ENCODE assay signal across 10 cellular contexts in genomic region chr11:62788991-62789390, GRCh38. TPM values are rescaled to one million over a fixed set of nuclear protein-coding genes. Genes with fewer than 3 reads are reported as not detected.
DNase-seq lines count a peak whose midpoint lies in the region; ATAC-seq, FAIRE-seq and TF ChIP-seq lines count a peak whose summit lies in the region.
"Had no signal": no experiment of that assay in that cellular context is flagged by ENCODE, and none has a peak within 500 bp of the region (broad histone marks: within the 10 kb centered on the region; RNA-seq: fewer than 3 reads in every experiment).

No MANE protein-coding gene starts in this region.

- intact Hi-C loops in K562 (cut with micrococcal nuclease), result no loop called here

- in situ Hi-C loops in K562 (cut with MboI), result no loop called here

- DNase-seq in SK-N-SH (no peak), MV-4-11 (lab: John Stamatoyannopoulos, UW) (peak; percentile 0), K562 (ENCODE audit: extremely low read depth in 1 of 4, low spot score in 3 of 4) (peak in 2 of 4 experiments; percentile 32 to 53), osteoblast (ENCODE audit: insufficient read length, low spot score, missing footprints) (no peak), NCI-H774 (lab: John Stamatoyannopoulos, UW) (no peak), NCI-H2081 treated with DMSO at 0.1 percent for 48 hours (lab: John Stamatoyannopoulos, UW) (no peak)
- DNase-seq: left ventricle myocardium superior, NCI-H146 had no signal

- no peak for TF ChIP-seq RAD21 in SK-N-SH (IDR thresholded peaks at IDR 0.05; ENCODE audit: low read length)
- no peak; a peak in 1 of 4 replicates for TF ChIP-seq RAD21 in K562 (CRISPR knock-in tag; conservative IDR thresholded peaks at IDR 0.05 in 1 of 2, IDR thresholded peaks at IDR 0.05 in 1 of 2)

- peaks cover 9 to 30% of the 10 kb centered on the region in 2 experiments for H3K4me1 ChIP-seq in SK-N-SH (ENCODE audit: control insufficient read depth in 1 of 2, insufficient read depth in 2 of 2, low read depth in 1 of 2, low read length in 1 of 2)
- peaks cover 31 to 32% of the 10 kb centered on the region in 2 experiments for H3K4me1 ChIP-seq in K562 (replicated peaks in 1 of 2; ENCODE audit: control insufficient read depth in 2 of 2, insufficient read depth in 2 of 2, low read length in 2 of 2)
- peaks cover 35% of the 10 kb centered on the region for H3K4me1 ChIP-seq in osteoblast (ENCODE audit: insufficient read depth, low read length)

- peak overlapping the region; percentile 23 to 33; a peak in 2 of 4 replicates for H3K27ac ChIP-seq in SK-N-SH (ENCODE audit: low read depth in 2 of 2, low read length in 1 of 2)
- peak overlapping the region; percentile 39; the same call in 2 of the 3 replicates for H3K27ac ChIP-seq in K562 (ENCODE audit: extremely low read depth, low read depth, low read length)
- peak overlapping the region; percentile 41 for H3K27ac ChIP-seq in osteoblast (ENCODE audit: low read depth, low read length)

- no peaks in the 10 kb centered on the region for H3K9me2 ChIP-seq in SK-N-SH

- ATAC-seq in SK-N-SH treated with all-trans-retinoic acid at 6 μM for 48 hours (no peak), K562 (peak; percentile 1; the same call in 2 of the 3 replicates), HG02973 (IDR thresholded peaks at IDR 0.05; ENCODE audit: unreplicated experiment) (no peak)
- ATAC-seq: left ventricle myocardium superior had no signal

- H3K36me3 ChIP-seq in SK-N-SH (replicated peaks in 1 of 2; ENCODE audit: control insufficient read depth in 1 of 2, insufficient read depth in 2 of 2, low read length in 1 of 2) (peaks cover 36 to 41% of the 10 kb centered on the region in 2 experiments), K562 (ENCODE audit: control insufficient read depth, insufficient read depth, low read length) (peaks cover 57% of the 10 kb centered on the region), osteoblast (ENCODE audit: insufficient read depth, low read length) (peaks cover 37% of the 10 kb centered on the region)

- H4K20me1 ChIP-seq in SK-N-SH (ENCODE audit: insufficient read depth) (no peaks in the 10 kb centered on the region), K562 (replicated peaks; ENCODE audit: control insufficient read depth, insufficient read depth, low read length) (no peaks in the 10 kb centered on the region), osteoblast (ENCODE audit: insufficient read depth, low read length) (peaks cover 18% of the 10 kb centered on the region)

- TF ChIP-seq EP300 in SK-N-SH (IDR thresholded peaks at IDR 0.05; ENCODE audit: borderline replicate concordance in 1 of 2, low read depth in 1 of 2, low read length in 1 of 2) (no peak), K562 (IDR thresholded peaks at IDR 0.05; ENCODE audit: low read length) (no peak)

- no peaks in the 10 kb centered on the region for H3K27me3 ChIP-seq in SK-N-SH (ENCODE audit: insufficient read depth)
- no peaks in the 10 kb centered on the region for H3K27me3 ChIP-seq in K562 (ENCODE audit: control insufficient read depth in 2 of 2, insufficient read depth in 2 of 2, low read length in 2 of 2)
- H3K27me3 ChIP-seq in osteoblast (ENCODE audit: insufficient read depth, low read length), result no peaks in the 10 kb centered on the region

- POLR2A ChIA-PET in SK-N-SH (lab: Yijun Ruan, JAX), result interaction anchor here (0.7 to 2.0 kb wide), 2 partner anchors 15 to 52 kb away, joined by 3 to 10 read pairs; no protein-coding TSS in a partner anchor
- POLR2A ChIA-PET in K562 (lab: Yijun Ruan, JAX), result interaction anchor here (0.6 to 11.4 kb wide), 11 partner anchors 8 to 124 kb away, joined by 3 to 116 read pairs (median 5); partner anchors contain the start of genes C11orf98, CSKMT, SLC3A2 and WDR74

- no peak overlapping the region; a peak in 1 of 4 replicates for H3K4me3 ChIP-seq in SK-N-SH (ENCODE audit: low read depth in 2 of 2, low read length in 1 of 2)
- 0 out of 2 replicates have a peak overlapping the region, but pooled peaks have one; percentile 82 for H3K4me3 ChIP-seq in K562
- H3K4me3 ChIP-seq in osteoblast (ENCODE audit: insufficient read depth, low read length), result peak overlapping the region; percentile 19

- CTCF ChIA-PET in SK-N-SH (lab: Yijun Ruan, JAX), result interaction anchor here (0.9 to 6.6 kb wide), 6 partner anchors 16 to 108 kb away, joined by 3 to 130 read pairs (median 4); partner anchors contain the start of genes NXF1, SLC3A2 and TAF6L
- CTCF ChIA-PET in K562 (lab: Yijun Ruan, JAX; ENCODE audit: low intra/inter-chr PET ratio), result interaction anchor here (0.7 to 4.5 kb wide), 2 partner anchors 67 to 73 kb away, joined by 5 to 51 read pairs; no protein-coding TSS in a partner anchor

- H3K4me2 ChIP-seq in SK-N-SH (peak overlapping the region; percentile 83), K562 (ENCODE audit: insufficient read depth, low read length) (peak overlapping the region; percentile 92), osteoblast (ENCODE audit: insufficient read depth, low read length) (peak overlapping the region; percentile 18)

- 0 out of 2 replicates have a peak, but pooled peaks have one; percentile 17 for TF ChIP-seq POLR2A in K562 (conservative IDR thresholded peaks at IDR 0.05)

- no TSS peak for BruUV-seq in K562 (replicated peaks; lab: Mats Ljungman, UMichigan)

- peaks cover 48% of the 10 kb centered on the region for H3F3A ChIP-seq in SK-N-SH (replicated peaks; ENCODE audit: insufficient read depth)

- H3K9me3 ChIP-seq in SK-N-SH (no peaks in the 10 kb centered on the region), K562 (replicated peaks; ENCODE audit: control insufficient read depth, insufficient read depth, low read depth, low read length) (no peaks in the 10 kb centered on the region), osteoblast (ENCODE audit: low read depth, low read length) (no peaks in the 10 kb centered on the region)

- TF ChIP-seq CTCF in SK-N-SH (IDR thresholded peaks at IDR 0.05), result no peak
- TF ChIP-seq CTCF in K562 (IDR thresholded peaks at IDR 0.05 in 2 of 3, conservative IDR thresholded peaks at IDR 0.05 in 1 of 3; ENCODE audit: insufficient read depth in 2 of 3, low read depth in 1 of 3, low read length in 3 of 3), result peak; percentile 20 to 31 (median 25); a peak in 3 of 6 replicates
- TF ChIP-seq CTCF in osteoblast (IDR thresholded peaks at IDR 0.05; ENCODE audit: extremely low read depth, low read depth, low read length), result no peak

- no peaks in the 10 kb centered on the region for H3K9me1 ChIP-seq in K562 (ENCODE audit: control insufficient read depth, insufficient read depth, low read length)

- H3K9ac ChIP-seq in SK-N-SH (no peak overlapping the region), K562 (ENCODE audit: insufficient read depth in 1 of 2, low read depth in 2 of 2, low read length in 2 of 2) (peak overlapping the region in 1 of 2 experiments; percentile 46; a peak in 3 of 4 replicates)

- H3K79me2 ChIP-seq in SK-N-SH (ENCODE audit: insufficient read depth) (peaks cover 59% of the 10 kb centered on the region), K562 (ENCODE audit: control insufficient read depth, insufficient read depth, low read length) (peaks cover 57% of the 10 kb centered on the region), osteoblast (ENCODE audit: insufficient read depth, low read length) (peaks cover 36% of the 10 kb centered on the region)

- H2AFZ ChIP-seq in SK-N-SH (ENCODE audit: low read depth) (no peak overlapping the region), K562 (ENCODE audit: low read depth, low read length) (no peak overlapping the region), osteoblast (ENCODE audit: low read length) (no peak overlapping the region)

- WGBS in SK-N-SH (ENCODE audit: low lambda C conversion rate), result 84% methylated on average over 5 of the region's 5 CpGs
- 60% methylated on average over 5 of the region's 5 CpGs for WGBS in K562 (ENCODE audit: insufficient coverage, low coverage, missing lambda C conversion rate)

- FAIRE-seq in K562 (lab: Jason Lieb, UNC), result no peak

RNA-seq across cellular contexts. Expression of gene TMEM179B, which starts 1.8 kb away (rescaled TPM):
- 69.6 and 73.3 TPM in 2 replicates for polyA plus RNA-seq in SK-N-SH (2012; rRNA removed)
- polyA plus RNA-seq in SK-N-SH (2012; cell fraction: cytosol; rRNA removed), result 48.9 and 58.6 TPM in 2 replicates
- 41.5 and 64.1 TPM in 2 replicates for polyA plus RNA-seq in SK-N-SH (2012; cell fraction: nucleus; rRNA removed)
- total RNA-seq in K562 (2011; cell fraction: chromatin; rRNA removed; ENCODE audit: low replicate concordance), result 45.1 and 92.4 TPM in 2 replicates
- 99.0 and 123 TPM in 2 replicates for total RNA-seq in K562 (2011; cell fraction: nucleolus; rRNA removed)
- total RNA-seq in K562 (2011; cell fraction: nucleoplasm; rRNA removed), result 92.2 and 100 TPM in 2 replicates
- 30.7 and 60.1 TPM in 2 replicates for total RNA-seq in K562 (2014; rRNA removed)
- 28.0 and 32.0 TPM in 2 replicates for total RNA-seq in K562 (2014; rRNA removed; fragmentation: Illumina TruSeq; extraction: Trizol)
- total RNA-seq in K562 (2015; rRNA removed; fragmentation: Illumina TruSeq; extraction: Trizol), result 35.3 and 37.6 TPM in 2 replicates
- 37.0 and 38.1 TPM in 2 replicates for total RNA-seq in K562 (2021)
- polyA plus RNA-seq in K562 (2011; rRNA removed), result 27.7 and 35.1 TPM in 2 replicates
- polyA plus RNA-seq in K562 (2011; cell fraction: cytosol; rRNA removed), result 75.8 and 127 TPM in 2 replicates
- 34.3 and 49.9 TPM in 2 replicates for polyA plus RNA-seq in K562 (2011; cell fraction: nucleus; rRNA removed)
- 36.3 and 42.9 TPM in 2 replicates for polyA plus RNA-seq in K562 (2012)
- polyA plus RNA-seq in K562 (2014; fragmentation: Illumina TruSeq; extraction: Trizol), result 52.6 and 53.6 TPM in 2 replicates
- 100 to 1,000 TPM in 1 of 2 experiments, 10 to 100 TPM in 1; 88.6 to 105 TPM for polyA plus RNA-seq in K562 (2014; fragmentation: Nextera tagmentation; extraction: Ambion mirVana)
- polyA plus RNA-seq in K562 (2014; rRNA removed), result 32.2 and 34.5 TPM in 2 replicates
- polyA minus RNA-seq in K562 (2011; rRNA and poly(A)+ RNA removed), result 26.4 and 38.6 TPM in 2 replicates
- 27.7 and 64.7 TPM in 2 replicates for polyA minus RNA-seq in K562 (2011; cell fraction: cytosol; rRNA and poly(A)+ RNA removed)
- 15.8 and 20.8 TPM in 2 replicates for polyA minus RNA-seq in K562 (2011; cell fraction: nucleus; rRNA and poly(A)+ RNA removed)
- 37.4 and 51.4 TPM in 2 replicates for total RNA-seq in osteoblast

RNA-seq across cellular contexts. Expression of gene TMEM223, which starts 2.8 kb away (rescaled TPM):
- polyA plus RNA-seq in SK-N-SH (2012; rRNA removed) (30.4 and 40.7 TPM in 2 replicates), K562 (2011; rRNA removed) (19.0 and 20.1 TPM in 2 replicates), K562 (2014; fragmentation: Illumina TruSeq; extraction: Trizol) (14.6 and 16.0 TPM in 2 replicates), K562 (2014; fragmentation: Nextera tagmentation; extraction: Ambion mirVana) (10 to 100 TPM in 1 of 2 experiments, 1 to 10 TPM in 1; 5.9 to 15.2 TPM), K562 (2014; rRNA removed) (30.7 and 37.2 TPM in 2 replicates)
- polyA plus RNA-seq in SK-N-SH (2012; cell fraction: cytosol; rRNA removed), result 22.5 and 31.3 TPM in 2 replicates
- polyA plus RNA-seq in SK-N-SH (2012; cell fraction: nucleus; rRNA removed), result 48.4 and 58.3 TPM in 2 replicates
- total RNA-seq in K562 (2011; cell fraction: chromatin; rRNA removed; ENCODE audit: low replicate concordance), result 18.9 and 38.1 TPM in 2 replicates
- total RNA-seq in K562 (2011; cell fraction: nucleolus; rRNA removed), result 41.6 and 50.2 TPM in 2 replicates
- 24.4 and 29.5 TPM in 2 replicates for total RNA-seq in K562 (2011; cell fraction: nucleoplasm; rRNA removed)
- total RNA-seq in K562 (2014; rRNA removed) (27.4 and 34.5 TPM in 2 replicates), K562 (2014; rRNA removed; fragmentation: Illumina TruSeq; extraction: Trizol) (14.3 and 14.7 TPM in 2 replicates), K562 (2015; rRNA removed; fragmentation: Illumina TruSeq; extraction: Trizol) (22.4 and 22.5 TPM in 2 replicates), K562 (2021) (19.6 and 21.2 TPM in 2 replicates), osteoblast (9.0 and 11.5 TPM in 2 replicates)
- 23.3 and 47.6 TPM in 2 replicates for polyA plus RNA-seq in K562 (2011; cell fraction: cytosol; rRNA removed)
- polyA plus RNA-seq in K562 (2011; cell fraction: nucleus; rRNA removed), result 10.4 and 10.8 TPM in 2 replicates
- polyA plus RNA-seq in K562 (2012), result 16.3 and 16.9 TPM in 2 replicates
- 9.6 and 9.7 TPM in 2 replicates for polyA minus RNA-seq in K562 (2011; rRNA and poly(A)+ RNA removed)
- polyA minus RNA-seq in K562 (2011; cell fraction: cytosol; rRNA and poly(A)+ RNA removed), result 6.6 and 9.0 TPM in 2 replicates
- polyA minus RNA-seq in K562 (2011; cell fraction: nucleus; rRNA and poly(A)+ RNA removed), result 14.5 and 18.2 TPM in 2 replicates

RNA-seq across cellular contexts. Expression of gene NXF1, which starts 16.2 kb away (rescaled TPM):
- polyA plus RNA-seq in SK-N-SH (2012; rRNA removed), result 47.6 and 59.7 TPM in 2 replicates
- polyA plus RNA-seq in SK-N-SH (2012; cell fraction: cytosol; rRNA removed), result 31.5 and 34.2 TPM in 2 replicates
- polyA plus RNA-seq in SK-N-SH (2012; cell fraction: nucleus; rRNA removed), result 220 and 356 TPM in 2 replicates
- total RNA-seq in K562 (2011; cell fraction: chromatin; rRNA removed; ENCODE audit: low replicate concordance), result 197 and 278 TPM in 2 replicates
- 110 and 133 TPM in 2 replicates for total RNA-seq in K562 (2011; cell fraction: nucleolus; rRNA removed)
- 134 and 162 TPM in 2 replicates for total RNA-seq in K562 (2011; cell fraction: nucleoplasm; rRNA removed)
- total RNA-seq in K562 (2014; rRNA removed), result 24.4 and 36.9 TPM in 2 replicates
- 24.0 and 28.5 TPM in 2 replicates for total RNA-seq in K562 (2014; rRNA removed; fragmentation: Illumina TruSeq; extraction: Trizol)
- total RNA-seq in K562 (2015; rRNA removed; fragmentation: Illumina TruSeq; extraction: Trizol), result 35.3 and 35.8 TPM in 2 replicates
- total RNA-seq in K562 (2021), result 60.2 and 64.7 TPM in 2 replicates
- 18.1 and 26.3 TPM in 2 replicates for polyA plus RNA-seq in K562 (2011; rRNA removed)
- 34.4 and 39.3 TPM in 2 replicates for polyA plus RNA-seq in K562 (2011; cell fraction: cytosol; rRNA removed)
- 182 and 294 TPM in 2 replicates for polyA plus RNA-seq in K562 (2011; cell fraction: nucleus; rRNA removed)
- polyA plus RNA-seq in K562 (2012), result 55.7 and 62.4 TPM in 2 replicates
- 86.9 and 98.3 TPM in 2 replicates for polyA plus RNA-seq in K562 (2014; fragmentation: Illumina TruSeq; extraction: Trizol)
- 10 to 100 TPM; 26.8 to 68.8 TPM for polyA plus RNA-seq in K562 (2014; fragmentation: Nextera tagmentation; extraction: Ambion mirVana)
- polyA plus RNA-seq in K562 (2014; rRNA removed), result 34.4 and 41.1 TPM in 2 replicates
- 50.1 and 55.8 TPM in 2 replicates for polyA minus RNA-seq in K562 (2011; rRNA and poly(A)+ RNA removed)
- 25.8 and 39.4 TPM in 2 replicates for polyA minus RNA-seq in K562 (2011; cell fraction: cytosol; rRNA and poly(A)+ RNA removed)
- 37.7 and 52.9 TPM in 2 replicates for polyA minus RNA-seq in K562 (2011; cell fraction: nucleus; rRNA and poly(A)+ RNA removed)
- total RNA-seq in osteoblast, result 25.6 and 31.1 TPM in 2 replicates

RNA-seq across cellular contexts. Expression of gene TAF6L, which starts 17.8 kb away (rescaled TPM):
- polyA plus RNA-seq in SK-N-SH (2012; rRNA removed), result 33.6 and 34.4 TPM in 2 replicates
- polyA plus RNA-seq in SK-N-SH (2012; cell fraction: cytosol; rRNA removed), result 10.8 and 13.1 TPM in 2 replicates
- polyA plus RNA-seq in SK-N-SH (2012; cell fraction: nucleus; rRNA removed), result 145 and 147 TPM in 2 replicates
- total RNA-seq in K562 (2011; cell fraction: chromatin; rRNA removed; ENCODE audit: low replicate concordance), result 71.7 and 164 TPM in 2 replicates
- total RNA-seq in K562 (2011; cell fraction: nucleolus; rRNA removed), result 87.9 and 123 TPM in 2 replicates
- total RNA-seq in K562 (2011; cell fraction: nucleoplasm; rRNA removed), result 60.0 and 71.0 TPM in 2 replicates
- 29.0 and 31.4 TPM in 2 replicates for total RNA-seq in K562 (2014; rRNA removed)
- total RNA-seq in K562 (2014; rRNA removed; fragmentation: Illumina TruSeq; extraction: Trizol), result 8.1 and 12.6 TPM in 2 replicates
- 20.8 and 24.1 TPM in 2 replicates for total RNA-seq in K562 (2015; rRNA removed; fragmentation: Illumina TruSeq; extraction: Trizol)
- 27.2 and 28.5 TPM in 2 replicates for total RNA-seq in K562 (2021)
- polyA plus RNA-seq in K562 (2011; rRNA removed), result 21.6 and 28.5 TPM in 2 replicates
- 20.2 and 23.1 TPM in 2 replicates for polyA plus RNA-seq in K562 (2011; cell fraction: cytosol; rRNA removed)
- polyA plus RNA-seq in K562 (2011; cell fraction: nucleus; rRNA removed), result 167 and 171 TPM in 2 replicates
- polyA plus RNA-seq in K562 (2012), result 24.5 and 26.2 TPM in 2 replicates
- polyA plus RNA-seq in K562 (2014; fragmentation: Illumina TruSeq; extraction: Trizol), result 15.4 and 23.0 TPM in 2 replicates
- polyA plus RNA-seq in K562 (2014; fragmentation: Nextera tagmentation; extraction: Ambion mirVana), result under 1 TPM; 0.04 to 0.25 TPM
- polyA plus RNA-seq in K562 (2014; rRNA removed), result 45.5 and 48.0 TPM in 2 replicates
- 24.0 and 25.1 TPM in 2 replicates for polyA minus RNA-seq in K562 (2011; rRNA and poly(A)+ RNA removed)
- polyA minus RNA-seq in K562 (2011; cell fraction: cytosol; rRNA and poly(A)+ RNA removed), result 17.0 and 19.9 TPM in 2 replicates
- 22.8 and 27.5 TPM in 2 replicates for polyA minus RNA-seq in K562 (2011; cell fraction: nucleus; rRNA and poly(A)+ RNA removed)
- total RNA-seq in osteoblast, result 21.2 and 22.1 TPM in 2 replicates

RNA-seq across cellular contexts. Expression of gene POLR2G, which starts 27.6 kb away (rescaled TPM):
- polyA plus RNA-seq in SK-N-SH (2012; rRNA removed) (268 and 293 TPM in 2 replicates), K562 (2011; rRNA removed) (273 and 305 TPM in 2 replicates), K562 (2014; fragmentation: Illumina TruSeq; extraction: Trizol) (221 and 236 TPM in 2 replicates), K562 (2014; fragmentation: Nextera tagmentation; extraction: Ambion mirVana) (100 to 1,000 TPM; 509 to 616 TPM), K562 (2014; rRNA removed) (219 and 232 TPM in 2 replicates)
- polyA plus RNA-seq in SK-N-SH (2012; cell fraction: cytosol; rRNA removed), result 291 and 316 TPM in 2 replicates
- 120 and 154 TPM in 2 replicates for polyA plus RNA-seq in SK-N-SH (2012; cell fraction: nucleus; rRNA removed)
- total RNA-seq in K562 (2011; cell fraction: chromatin; rRNA removed; ENCODE audit: low replicate concordance), result 63.0 and 98.4 TPM in 2 replicates
- total RNA-seq in K562 (2011; cell fraction: nucleolus; rRNA removed), result 83.7 and 90.9 TPM in 2 replicates
- 74.9 and 80.2 TPM in 2 replicates for total RNA-seq in K562 (2011; cell fraction: nucleoplasm; rRNA removed)
- total RNA-seq in K562 (2014; rRNA removed) (151 and 169 TPM in 2 replicates), K562 (2014; rRNA removed; fragmentation: Illumina TruSeq; extraction: Trizol) (197 and 202 TPM in 2 replicates), K562 (2015; rRNA removed; fragmentation: Illumina TruSeq; extraction: Trizol) (163 and 164 TPM in 2 replicates), K562 (2021) (149 and 150 TPM in 2 replicates), osteoblast (48.3 and 57.9 TPM in 2 replicates)
- 289 and 424 TPM in 2 replicates for polyA plus RNA-seq in K562 (2011; cell fraction: cytosol; rRNA removed)
- 150 and 211 TPM in 2 replicates for polyA plus RNA-seq in K562 (2011; cell fraction: nucleus; rRNA removed)
- 173 and 226 TPM in 2 replicates for polyA plus RNA-seq in K562 (2012)
- 245 and 324 TPM in 2 replicates for polyA minus RNA-seq in K562 (2011; rRNA and poly(A)+ RNA removed)
- 112 and 130 TPM in 2 replicates for polyA minus RNA-seq in K562 (2011; cell fraction: cytosol; rRNA and poly(A)+ RNA removed)
- polyA minus RNA-seq in K562 (2011; cell fraction: nucleus; rRNA and poly(A)+ RNA removed), result 30.8 and 56.9 TPM in 2 replicates

Comparison
In these comparisons a context has a peak if more than half of its experiments do, and no peak if none do; other contexts are left out.
1. H3K4me2 ChIP-seq: peak in every context shown above with its lines; median percentile 92 in K562; 83 in SK-N-SH; 18 in osteoblast.
2. H3K4me3 ChIP-seq: peak in K562 (single experiment) and osteoblast (single experiment); none in SK-N-SH (0 of 2).
3. CTCF ChIP-seq: peak in K562 (3 of 3); none in SK-N-SH (single experiment) and osteoblast (single experiment).
4. Of the 27 proteins assayed by ChIP-seq in both K562 and SK-N-SH: peak only in K562: CTCF; only in SK-N-SH: none; in both: none; in neither: 26.
5. Peak in every context shown above with its lines, with median percentiles within 50 percentile points of each other: H3K27ac ChIP-seq.